Comparison of ENCODE assay signal across 10 cellular contexts in genomic region chr15:67135494-67135893, GRCh38.
A peak's percentile ranks its signal among the peaks of the same experiment; 100 is the strongest.
DNase-seq lines count a peak whose midpoint lies in the region; ATAC-seq lines count a peak whose summit lies in the region.
"Had no signal": no experiment of that assay in that cellular context is flagged by ENCODE, and none has a peak within 500 bp of the region (broad histone marks: within the 10 kb centered on the region; RNA-seq: fewer than 3 reads in every experiment).

No MANE protein-coding gene starts in this region.

- H3K4me3 Mint-ChIP-seq in T-helper 1 cell treated with Interleukin-12 subunit alpha and Interleukin-12 subunit beta and Interleukin-4 antibody, amounts not matched to agents 30 μg/mL and 1 μg/mL, for 36 hours = peak overlapping the region; percentile 47
- peak overlapping the region; percentile 99 for H3K4me3 Mint-ChIP-seq in activated T-helper 17 cell treated with anti-CD3 and anti-CD28 coated beads, Interleukin-2, amount 50 U/mL, for 72 hours
- no peak overlapping the region for H3K4me3 Mint-ChIP-seq in stimulated activated memory B cell treated with anti-CD40 and anti-IgM and Interleukin-4, amounts not matched to agents 10 μg/mL and 1 μg/mL and 100 μg/mL, for 72 hours

- no peak for ATAC-seq in activated T-helper 17 cell treated with anti-CD3 and anti-CD28 coated beads, Interleukin-2, amount 50 U/mL, for 72 hours (replicated peaks)
- no peak for ATAC-seq in stimulated activated memory B cell treated with anti-CD40 and anti-IgM and Interleukin-4, amounts not matched to agents 10 μg/mL and 1 μg/mL and 100 μg/mL, for 72 hours
- no peak for ATAC-seq in HG03469 (IDR thresholded peaks at IDR 0.05; ENCODE audit: unreplicated experiment)

- H3K27me3 Mint-ChIP-seq in T-helper 1 cell treated with Interleukin-12 subunit alpha and Interleukin-12 subunit beta and Interleukin-4 antibody, amounts not matched to agents 30 μg/mL and 1 μg/mL, for 36 hours (ENCODE audit: low read depth) = no peaks in the 10 kb centered on the region
- H3K27me3 Mint-ChIP-seq in activated T-helper 17 cell treated with anti-CD3 and anti-CD28 coated beads, Interleukin-2, amount 50 U/mL, for 72 hours = no peaks in the 10 kb centered on the region
- H3K27me3 Mint-ChIP-seq in stimulated activated memory B cell treated with anti-CD40 and anti-IgM and Interleukin-4, amounts not matched to agents 10 μg/mL and 1 μg/mL and 100 μg/mL, for 72 hours = no peaks in the 10 kb centered on the region

- no peaks in the 10 kb centered on the region for H3K9me3 Mint-ChIP-seq in T-helper 1 cell treated with Interleukin-12 subunit alpha and Interleukin-12 subunit beta and Interleukin-4 antibody, amounts not matched to agents 30 μg/mL and 1 μg/mL, for 36 hours
- no peaks in the 10 kb centered on the region for H3K9me3 Mint-ChIP-seq in activated T-helper 17 cell treated with anti-CD3 and anti-CD28 coated beads, Interleukin-2, amount 50 U/mL, for 72 hours
- H3K9me3 Mint-ChIP-seq in stimulated activated memory B cell treated with anti-CD40 and anti-IgM and Interleukin-4, amounts not matched to agents 10 μg/mL and 1 μg/mL and 100 μg/mL, for 72 hours = no peaks in the 10 kb centered on the region

- DNase-seq in T-helper 1 cell (no peak), kidney glomerular epithelial cell (lab: John Stamatoyannopoulos, UW) (peak; percentile 71), kidney tubule cell (ENCODE audit: low spot score) (no peak)
- DNase-seq in effector CD4-positive, alpha-beta T cell = no peak
- DNase-seq: central memory CD4-positive, alpha-beta T cell; stimulated activated naive CD4-positive, alpha-beta T cell treated with Interleukin-2 at 50 U/mL for 16 hours had no signal

- peak overlapping the region; percentile 99 for H3K27ac Mint-ChIP-seq in T-helper 1 cell treated with Interleukin-12 subunit alpha and Interleukin-12 subunit beta and Interleukin-4 antibody, amounts not matched to agents 30 μg/mL and 1 μg/mL, for 36 hours
- H3K27ac Mint-ChIP-seq in activated T-helper 17 cell treated with anti-CD3 and anti-CD28 coated beads, Interleukin-2, amount 50 U/mL, for 72 hours = peak overlapping the region; percentile 99
- H3K27ac Mint-ChIP-seq in stimulated activated memory B cell treated with anti-CD40 and anti-IgM and Interleukin-4, amounts not matched to agents 10 μg/mL and 1 μg/mL and 100 μg/mL, for 72 hours = peak overlapping the region; percentile 94

- H3K4me1 Mint-ChIP-seq in T-helper 1 cell treated with Interleukin-12 subunit alpha and Interleukin-12 subunit beta and Interleukin-4 antibody, amounts not matched to agents 30 μg/mL and 1 μg/mL, for 36 hours (ENCODE audit: low read depth) = peaks cover 78% of the 10 kb centered on the region
- peaks cover 84% of the 10 kb centered on the region for H3K4me1 Mint-ChIP-seq in activated T-helper 17 cell treated with anti-CD3 and anti-CD28 coated beads, Interleukin-2, amount 50 U/mL, for 72 hours
- peaks cover 98% of the 10 kb centered on the region for H3K4me1 Mint-ChIP-seq in stimulated activated memory B cell treated with anti-CD40 and anti-IgM and Interleukin-4, amounts not matched to agents 10 μg/mL and 1 μg/mL and 100 μg/mL, for 72 hours

- peaks cover 43% of the 10 kb centered on the region for H3K36me3 Mint-ChIP-seq in T-helper 1 cell treated with Interleukin-12 subunit alpha and Interleukin-12 subunit beta and Interleukin-4 antibody, amounts not matched to agents 30 μg/mL and 1 μg/mL, for 36 hours (ENCODE audit: low read depth)
- H3K36me3 Mint-ChIP-seq in activated T-helper 17 cell treated with anti-CD3 and anti-CD28 coated beads, Interleukin-2, amount 50 U/mL, for 72 hours (ENCODE audit: low read depth) = peaks cover 68% of the 10 kb centered on the region
- H3K36me3 Mint-ChIP-seq in stimulated activated memory B cell treated with anti-CD40 and anti-IgM and Interleukin-4, amounts not matched to agents 10 μg/mL and 1 μg/mL and 100 μg/mL, for 72 hours = no peaks in the 10 kb centered on the region
